In genomic region chr2:199596549-199596948, GRCh38 we compare ENCODE assay signal across 9 cellular contexts.
DNase-seq lines count a peak whose midpoint lies in the region; ATAC-seq, FAIRE-seq and TF ChIP-seq lines count a peak whose summit lies in the region.
"Had no signal": no experiment of that assay in that cellular context is flagged by ENCODE, and none has a peak within 500 bp of the region (broad histone marks: within the 10 kb centered on the region; RNA-seq: fewer than 3 reads in every experiment).

No MANE protein-coding gene starts in this region.

- H3K4me3 ChIP-seq in DOHH2 (ENCODE audit: low read length) (no peak overlapping the region), SK-N-SH (ENCODE audit: low read depth in 2 of 2, low read length in 1 of 2) (no peak overlapping the region), HepG2 (replicated peaks in 1 of 3; ENCODE audit: insufficient read depth in 1 of 3, low read depth in 2 of 3, low read length in 3 of 3) (no peak overlapping the region), gastrocnemius medialis (no peak overlapping the region)

- H3K27me3 ChIP-seq in DOHH2 (ENCODE audit: control insufficient read depth, low read length) (no peaks in the 10 kb centered on the region), SK-N-SH (ENCODE audit: insufficient read depth) (peaks cover 26% of the 10 kb centered on the region), HepG2 (ENCODE audit: control insufficient read depth in 1 of 2, insufficient read depth in 2 of 2, low read length in 2 of 2) (no peaks in the 10 kb centered on the region; a peak in 1 of 5 replicates), gastrocnemius medialis (no peaks in the 10 kb centered on the region)

- no peaks in the 10 kb centered on the region for H3K9me2 ChIP-seq in DOHH2 (replicated peaks; ENCODE audit: control insufficient read depth, low read length)
- H3K9me2 ChIP-seq in SK-N-SH, result no peaks in the 10 kb centered on the region

- DNase-seq in HT-29 (ENCODE audit: low spot score), result peak; percentile 38
- DNase-seq in SK-N-SH, result no peak
- DNase-seq in HepG2 (ENCODE audit: low spot score), result peak; percentile 41
- no peak for DNase-seq in hippocampal formation (lab: John Stamatoyannopoulos, UW)
- DNase-seq in gastrocnemius medialis, result no peak
- DNase-seq: cerebellar nuclear complex had no signal

- H3K79me2 ChIP-seq in DOHH2 (ENCODE audit: control insufficient read depth, low read length) (no peaks in the 10 kb centered on the region), SK-N-SH (ENCODE audit: insufficient read depth) (no peaks in the 10 kb centered on the region), HepG2 (ENCODE audit: insufficient read depth, low read length) (no peaks in the 10 kb centered on the region)

- H2AFZ ChIP-seq in SK-N-SH (ENCODE audit: low read depth), result no peak overlapping the region
- no peak overlapping the region for H2AFZ ChIP-seq in HepG2 (ENCODE audit: low read length)

- H3K36me3 ChIP-seq in DOHH2 (ENCODE audit: control insufficient read depth, low read length) (no peaks in the 10 kb centered on the region), SK-N-SH (replicated peaks in 1 of 2; ENCODE audit: control insufficient read depth in 1 of 2, insufficient read depth in 2 of 2, low read length in 1 of 2) (no peaks in the 10 kb centered on the region), HepG2 (replicated peaks in 1 of 2; ENCODE audit: control insufficient read depth in 1 of 2, insufficient read depth in 2 of 2, low read length in 2 of 2) (no peaks in the 10 kb centered on the region), gastrocnemius medialis (no peaks in the 10 kb centered on the region)

- H3K4me1 ChIP-seq in DOHH2 (ENCODE audit: control insufficient read depth, low read length) (no peaks in the 10 kb centered on the region), SK-N-SH (ENCODE audit: control insufficient read depth in 1 of 2, insufficient read depth in 2 of 2, low read depth in 1 of 2, low read length in 1 of 2) (no peaks in the 10 kb centered on the region), HepG2 (ENCODE audit: insufficient read depth, low read length) (0 out of 2 replicates have a peak, but pooled peaks cover 6% of the 10 kb centered on the region), gastrocnemius medialis (no peaks in the 10 kb centered on the region)

- H3K4me2 ChIP-seq in DOHH2 (ENCODE audit: low read length) (no peak overlapping the region), SK-N-SH (no peak overlapping the region), HepG2 (ENCODE audit: low read depth, low read length) (no peak overlapping the region)

- H3K27ac ChIP-seq in DOHH2 (ENCODE audit: low read depth, low read length) (no peak overlapping the region), SK-N-SH (ENCODE audit: low read depth in 2 of 2, low read length in 1 of 2) (no peak overlapping the region), HepG2 (ENCODE audit: extremely low read length, insufficient read depth, low read length) (no peak overlapping the region), gastrocnemius medialis (no peak overlapping the region)

- in situ Hi-C loops in HepG2 (cut with HindIII; ENCODE audit: extremely low pct_ligation_motif_present, low pct_unique_long_range_greater_than_20kb), result no loop called here
- in situ Hi-C loops in gastrocnemius medialis (cut with MboI; ENCODE audit: low sequenced_read_pairs in 4 of 4), result no loop called here

- BruUV-seq in HepG2 (replicated peaks; lab: Mats Ljungman, UMichigan), result no TSS peak

- CTCF ChIA-PET in SK-N-SH (lab: Yijun Ruan, JAX), result interaction anchor here (0.6 to 1.0 kb wide), 2 partner anchors 13 to 46 kb away, joined by 3 to 4 read pairs; no protein-coding TSS in a partner anchor
- CTCF ChIA-PET in HepG2 (lab: Yijun Ruan, JAX; ENCODE audit: low intra/inter-chr PET ratio, low total read pairs), result no interaction called here

- intact Hi-C loops in HepG2 (cut with micrococcal nuclease; ENCODE audit: unreplicated experiment), result loop anchor here (2.0 to 10.0 kb wide), 3 partner anchors 138 to 1286 kb away; no protein-coding TSS in a partner anchor
- intact Hi-C loops in gastrocnemius medialis (cut with DNase I; ENCODE audit: low total_unique reads), result no loop called here

- FAIRE-seq in HepG2 (lab: Jason Lieb, UNC), result no peak

- TF ChIP-seq CTCF in DOHH2 (IDR thresholded peaks at IDR 0.05; ENCODE audit: low read depth, low read length, poor library complexity, severe bottlenecking), result peak; percentile 56
- peak; percentile 41 for TF ChIP-seq CTCF in SK-N-SH (IDR thresholded peaks at IDR 0.05)
- peak; percentile 47 for TF ChIP-seq CTCF in HepG2 (CRISPR knock-in tag; IDR thresholded peaks at IDR 0.05)
- TF ChIP-seq CTCF in gastrocnemius medialis (IDR thresholded peaks at IDR 0.05 in 4 of 5, conservative IDR thresholded peaks at IDR 0.05 in 1 of 5), result no peak

- H3K9ac ChIP-seq in SK-N-SH (no peak overlapping the region), HepG2 (ENCODE audit: insufficient read depth, low read depth, low read length) (no peak overlapping the region)

- no peak for TF ChIP-seq EP300 in SK-N-SH (IDR thresholded peaks at IDR 0.05; ENCODE audit: borderline replicate concordance in 1 of 2, low read depth in 1 of 2, low read length in 1 of 2)
- no peak for TF ChIP-seq EP300 in HepG2 (IDR thresholded peaks at IDR 0.05; ENCODE audit: low read depth in 2 of 2, low read length in 2 of 2)
- no peak for TF ChIP-seq EP300 in HepG2 (CRISPR knock-in tag; IDR thresholded peaks at IDR 0.05; ENCODE audit: borderline replicate concordance)

- H4K20me1 ChIP-seq in DOHH2 (ENCODE audit: control insufficient read depth, insufficient read depth, low read depth, low read length) (no peaks in the 10 kb centered on the region), SK-N-SH (ENCODE audit: insufficient read depth) (no peaks in the 10 kb centered on the region), HepG2 (ENCODE audit: insufficient read depth, low read length) (no peaks in the 10 kb centered on the region)

- no peak for TF ChIP-seq RAD21 in SK-N-SH (IDR thresholded peaks at IDR 0.05; ENCODE audit: low read length)
- no peak for TF ChIP-seq RAD21 in HepG2 (CRISPR knock-in tag; IDR thresholded peaks at IDR 0.05)

- ATAC-seq in HepG2 (peak; percentile 82), gastrocnemius medialis (no peak), HG02588 (IDR thresholded peaks at IDR 0.05; ENCODE audit: unreplicated experiment) (no peak), GM21717 (IDR thresholded peaks at IDR 0.05; ENCODE audit: unreplicated experiment) (no peak)

- no peaks in the 10 kb centered on the region for H3F3A ChIP-seq in DOHH2 (ENCODE audit: control insufficient read depth, insufficient read depth)
- no peaks in the 10 kb centered on the region for H3F3A ChIP-seq in SK-N-SH (replicated peaks; ENCODE audit: insufficient read depth)

- POLR2A ChIA-PET in SK-N-SH (lab: Yijun Ruan, JAX) (no interaction called here), HepG2 (lab: Yijun Ruan, JAX) (no interaction called here)

- H3K9me3 ChIP-seq in DOHH2 (ENCODE audit: control insufficient read depth, insufficient read depth, low read length), result no peaks in the 10 kb centered on the region
- H3K9me3 ChIP-seq in SK-N-SH, result no peaks in the 10 kb centered on the region
- H3K9me3 ChIP-seq in HepG2 (ENCODE audit: low read length), result no peaks in the 10 kb centered on the region
- no peaks in the 10 kb centered on the region for H3K9me3 ChIP-seq in gastrocnemius medialis

- 0% methylated on average over 1 of the region's 1 CpG for WGBS in SK-N-SH (ENCODE audit: low lambda C conversion rate)
- WGBS in HepG2 (ENCODE audit: low lambda C conversion rate), result 0% methylated on average over 1 of the region's 1 CpG

- TF ChIP-seq POLR2A in HepG2 (IDR thresholded peaks at IDR 0.05; ENCODE audit: insufficient read depth in 1 of 2, low read depth in 2 of 2, low read length in 2 of 2) (no peak), gastrocnemius medialis (IDR thresholded peaks at IDR 0.05) (no peak)

TF ChIP-seq in HepG2, 621 proteins besides CTCF, POLR2A, EP300 and RAD21:
- TF ChIP-seq ZNF333 (CRISPR knock-in tag; IDR thresholded peaks at IDR 0.05; ENCODE audit: borderline replicate concordance) (no peak), ZKSCAN8 (CRISPR knock-in tag; IDR thresholded peaks at IDR 0.05; ENCODE audit: borderline replicate concordance) (no peak), THAP8 (CRISPR knock-in tag; IDR thresholded peaks at IDR 0.05; ENCODE audit: borderline replicate concordance) (no peak), MAFF (IDR thresholded peaks at IDR 0.05; ENCODE audit: low read depth, low read length) (no peak), NBN (conservative IDR thresholded peaks at IDR 0.05) (no peak), ARHGAP35 (CRISPR knock-in tag; IDR thresholded peaks at IDR 0.05; ENCODE audit: borderline replicate concordance) (no peak), KMT2A (CRISPR knock-in tag; IDR thresholded peaks at IDR 0.05) (no peak), FOSL1 (CRISPR knock-in tag; IDR thresholded peaks at IDR 0.05; ENCODE audit: borderline replicate concordance) (no peak), STAG1 (CRISPR knock-in tag; IDR thresholded peaks at IDR 0.05) (peak; percentile 27; the same call in 1 of the 2 replicates)
TF ChIP-seq in HepG2: peak in this region for 1.

Comparison
In these comparisons a context has a peak if more than half of its experiments do, and no peak if none do; other contexts are left out.
1. CTCF ChIP-seq: peak in DOHH2 (single experiment), SK-N-SH (single experiment) and HepG2 (single experiment); none in gastrocnemius medialis (0 of 5).
2. DNase-seq: peak in HT-29 (single experiment) and HepG2 (single experiment); none in SK-N-SH (single experiment), hippocampal formation (0 of 2) and gastrocnemius medialis (0 of 2).